21 cellular contexts compared by ENCODE assay signal in the genomic region with DNA sequence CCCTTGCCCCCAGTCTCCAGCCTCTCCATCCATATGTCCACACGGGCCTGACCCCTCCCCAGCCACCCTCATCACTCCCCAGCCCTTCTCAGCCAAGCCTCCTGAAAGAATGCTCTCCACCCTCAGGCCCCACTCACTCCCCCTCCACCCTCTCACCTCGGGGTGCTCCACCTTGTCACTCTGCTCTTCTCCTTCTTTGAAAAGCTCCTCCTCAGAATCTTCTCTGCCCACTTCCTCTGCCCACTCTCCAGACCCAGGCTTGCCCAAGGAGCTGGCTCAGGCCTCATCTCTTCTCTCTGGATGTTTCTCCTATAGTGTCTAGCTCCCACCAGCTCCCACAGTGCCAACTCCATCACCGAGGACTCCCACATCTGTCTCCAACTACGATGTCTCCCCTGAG. TPM values are rescaled to one million over a fixed set of nuclear protein-coding genes. Genes with fewer than 3 reads are reported as not detected.
DNase-seq lines count a peak whose midpoint lies in the region; ATAC-seq and TF ChIP-seq lines count a peak whose summit lies in the region.
"Had no signal": no experiment of that assay in that cellular context is flagged by ENCODE, and none has a peak within 500 bp of the region (broad histone marks: within the 10 kb centered on the region; RNA-seq: fewer than 3 reads in every experiment).

No MANE protein-coding gene starts in this region.

- no peak overlapping the region for H3K27ac ChIP-seq in CD4-positive, alpha-beta T cell (ENCODE audit: low read depth, low read length)

- no peaks in the 10 kb centered on the region for H3K9me3 ChIP-seq in CD4-positive, alpha-beta T cell (ENCODE audit: control insufficient read depth, low read length)
- H3K9me3 ChIP-seq: HAP-1 had no signal

- no peaks in the 10 kb centered on the region for H3K36me3 Mint-ChIP-seq in activated CD4-positive, alpha-beta T cell treated with anti-CD3 and anti-CD28 coated beads, Interleukin-2, amount 10 ng/mL, durations not matched to agents 7 days and 5 days (ENCODE audit: low read depth)
- H3K36me3 Mint-ChIP-seq in CD4-positive, alpha-beta T cell (ENCODE audit: low read depth): no peaks in the 10 kb centered on the region
- no peaks in the 10 kb centered on the region for H3K36me3 Mint-ChIP-seq in activated T-helper 17 cell treated with anti-CD3 and anti-CD28 coated beads, Interleukin-2, amount 50 U/mL, for 72 hours (ENCODE audit: low read depth)
- no peaks in the 10 kb centered on the region for H3K36me3 Mint-ChIP-seq in naive thymus-derived CD8-positive, alpha-beta T cell

- H3K9me3 Mint-ChIP-seq in activated CD4-positive, alpha-beta T cell treated with anti-CD3 and anti-CD28 coated beads, Interleukin-2, amount 10 ng/mL, durations not matched to agents 7 days and 5 days: no peaks in the 10 kb centered on the region
- H3K9me3 Mint-ChIP-seq in CD4-positive, alpha-beta T cell: no peaks in the 10 kb centered on the region
- H3K9me3 Mint-ChIP-seq in activated T-helper 17 cell treated with anti-CD3 and anti-CD28 coated beads, Interleukin-2, amount 50 U/mL, for 72 hours: no peaks in the 10 kb centered on the region
- H3K9me3 Mint-ChIP-seq in naive thymus-derived CD8-positive, alpha-beta T cell: no peaks in the 10 kb centered on the region
- H3K9me3 Mint-ChIP-seq: CD8-positive, alpha-beta memory T cell had no signal

- DNase-seq in activated CD4-positive, alpha-beta T cell treated with anti-CD3 and anti-CD28 coated beads, Interleukin-2, amount 10 ng/mL, durations not matched to agents 7 days and 5 days: no peak
- no peak for DNase-seq in activated CD4-positive, alpha-beta T cell treated with anti-CD3 and anti-CD28 coated beads, Interleukin-2, amount 50 U/mL, for 1 hour
- no peak for DNase-seq in CD4-positive, alpha-beta T cell
- no peak for DNase-seq in naive thymus-derived CD8-positive, alpha-beta T cell
- DNase-seq in NCI-H446 (lab: John Stamatoyannopoulos, UW) (no peak), DMS 273 (lab: John Stamatoyannopoulos, UW; ENCODE audit: unreplicated experiment) (no peak), glomerular visceral epithelial cell (ENCODE audit: extremely low spot score) (no peak)
- DNase-seq: CD8-positive, alpha-beta memory T cell; DMS79 treated with DMSO at 0.1 percent for 48 hours; KBM-7; NCI-H1417 treated with DMSO at 0.1 percent for 48 hours; NCI-H1930; NCI-H2171; NCI-H446 treated with DMSO at 0.1 percent for 48 hours; NK-92 treated with Interleukin-12 subunit alpha and Interleukin-12 subunit beta, amount 100 ng/mL, for 24 hours had no signal

- CTCF ChIA-PET in activated CD4-positive, alpha-beta T cell treated with anti-CD3 and anti-CD28 coated beads, Interleukin-2, amount 10 ng/mL, durations not matched to agents 7 days and 5 days (lab: Charles Lee): interaction anchor here (0.9 to 2.4 kb wide), 4 partner anchors 11 to 76 kb away, joined by 3 to 12 read pairs (median 4); no protein-coding TSS in a partner anchor
- CTCF ChIA-PET in CD4-positive, alpha-beta T cell (lab: Charles Lee): no interaction called here

- TF ChIP-seq CTCF in CD4-positive, alpha-beta T cell (IDR thresholded peaks at IDR 0.05): no peak

- H3K4me1 Mint-ChIP-seq in activated CD4-positive, alpha-beta T cell treated with anti-CD3 and anti-CD28 coated beads, Interleukin-2, amount 10 ng/mL, durations not matched to agents 7 days and 5 days: peaks cover 31% of the 10 kb centered on the region
- H3K4me1 Mint-ChIP-seq in CD4-positive, alpha-beta T cell (ENCODE audit: low read depth): peaks cover 36% of the 10 kb centered on the region
- peaks cover 11% of the 10 kb centered on the region for H3K4me1 Mint-ChIP-seq in activated T-helper 17 cell treated with anti-CD3 and anti-CD28 coated beads, Interleukin-2, amount 50 U/mL, for 72 hours
- peaks cover 24 to 55% (median 42%) of the 10 kb centered on the region in 4 donors for H3K4me1 Mint-ChIP-seq in naive thymus-derived CD8-positive, alpha-beta T cell

- POLR2A ChIA-PET in activated CD4-positive, alpha-beta T cell treated with anti-CD3 and anti-CD28 coated beads, Interleukin-2, amount 10 ng/mL, durations not matched to agents 7 days and 5 days (lab: Charles Lee): no interaction called here
- POLR2A ChIA-PET in CD4-positive, alpha-beta T cell (lab: Charles Lee): no interaction called here
- POLR2A ChIA-PET in naive thymus-derived CD8-positive, alpha-beta T cell (lab: Charles Lee): interaction anchor here (1.0 to 6.9 kb wide), 2 partner anchors 18 to 23 kb away, joined by 7 to 44 read pairs; no protein-coding TSS in a partner anchor

- intact Hi-C loops in CD4-positive, alpha-beta T cell (cut with DNase I, micrococcal nuclease): no loop called here

- H3K27me3 ChIP-seq in CD4-positive, alpha-beta T cell (ENCODE audit: control insufficient read depth, insufficient read depth, low read length): no peaks in the 10 kb centered on the region

- no peak for ATAC-seq in CD4-positive, alpha-beta T cell (ENCODE audit: poor library complexity)
- ATAC-seq in activated T-helper 17 cell treated with anti-CD3 and anti-CD28 coated beads, Interleukin-2, amount 50 U/mL, for 72 hours (replicated peaks): no peak
- no peak for ATAC-seq in naive thymus-derived CD8-positive, alpha-beta T cell

- no peak overlapping the region for H3K4me3 Mint-ChIP-seq in activated CD4-positive, alpha-beta T cell treated with anti-CD3 and anti-CD28 coated beads, Interleukin-2, amount 10 ng/mL, durations not matched to agents 7 days and 5 days
- no peak overlapping the region for H3K4me3 Mint-ChIP-seq in CD4-positive, alpha-beta T cell
- H3K4me3 Mint-ChIP-seq in activated T-helper 17 cell treated with anti-CD3 and anti-CD28 coated beads, Interleukin-2, amount 50 U/mL, for 72 hours: no peak overlapping the region
- H3K4me3 Mint-ChIP-seq in naive thymus-derived CD8-positive, alpha-beta T cell: peak overlapping the region in 8 of 10 donors; percentile 11 to 83 (median 46)

- peak overlapping the region; percentile 77 for H3K27ac Mint-ChIP-seq in activated CD4-positive, alpha-beta T cell treated with anti-CD3 and anti-CD28 coated beads, Interleukin-2, amount 10 ng/mL, durations not matched to agents 7 days and 5 days
- peak overlapping the region; percentile 21 for H3K27ac Mint-ChIP-seq in CD4-positive, alpha-beta T cell
- H3K27ac Mint-ChIP-seq in activated T-helper 17 cell treated with anti-CD3 and anti-CD28 coated beads, Interleukin-2, amount 50 U/mL, for 72 hours: peak overlapping the region; percentile 85
- peak overlapping the region in 9 of 10 donors; percentile 54 to 93 (median 81) for H3K27ac Mint-ChIP-seq in naive thymus-derived CD8-positive, alpha-beta T cell

- no peaks in the 10 kb centered on the region for H3K27me3 Mint-ChIP-seq in activated CD4-positive, alpha-beta T cell treated with anti-CD3 and anti-CD28 coated beads, Interleukin-2, amount 10 ng/mL, durations not matched to agents 7 days and 5 days
- no peaks in the 10 kb centered on the region for H3K27me3 Mint-ChIP-seq in CD4-positive, alpha-beta T cell
- no peaks in the 10 kb centered on the region for H3K27me3 Mint-ChIP-seq in activated T-helper 17 cell treated with anti-CD3 and anti-CD28 coated beads, Interleukin-2, amount 50 U/mL, for 72 hours
- H3K27me3 Mint-ChIP-seq in naive thymus-derived CD8-positive, alpha-beta T cell: no peaks in the 10 kb centered on the region
- H3K27me3 Mint-ChIP-seq: CD8-positive, alpha-beta memory T cell had no signal

RNA-seq across cellular contexts. Expression of a gene that starts 13.9 kb away (rescaled TPM):
- total RNA-seq in activated CD4-positive, alpha-beta T cell treated with anti-CD3 and anti-CD28 coated beads, Interleukin-2, amount 10 ng/mL, durations not matched to agents 7 days and 5 days: not detected
- total RNA-seq in CD4-positive, alpha-beta T cell: under 1 TPM; 0.05 to 0.06 TPM
- under 1 TPM in 1 of 2 donors, not detected in 1; 0.08 TPM for total RNA-seq in activated T-helper 17 cell treated with anti-CD3 and anti-CD28 coated beads, Interleukin-2, amount 50 U/mL, for 72 hours
- total RNA-seq in naive thymus-derived CD8-positive, alpha-beta T cell: under 1 TPM; 0.22 to 0.31 TPM
- polyA plus RNA-seq in naive thymus-derived CD8-positive, alpha-beta T cell: under 1 TPM; 0.07 to 0.22 (median 0.15) TPM
- total RNA-seq: OCI-LY7 had no signal
- polyA plus RNA-seq: CD8-positive, alpha-beta memory T cell had no signal

RNA-seq across cellular contexts. Expression of a gene that starts 22.5 kb away (rescaled TPM):
- 10 to 100 TPM; 27.2 to 29.5 TPM for total RNA-seq in activated CD4-positive, alpha-beta T cell treated with anti-CD3 and anti-CD28 coated beads, Interleukin-2, amount 10 ng/mL, durations not matched to agents 7 days and 5 days
- total RNA-seq in CD4-positive, alpha-beta T cell: 10 to 100 TPM; 22.6 to 24.6 TPM
- 10 to 100 TPM; 50.0 to 50.8 TPM for total RNA-seq in activated T-helper 17 cell treated with anti-CD3 and anti-CD28 coated beads, Interleukin-2, amount 50 U/mL, for 72 hours
- 10 to 100 TPM; 28.3 to 30.4 TPM for total RNA-seq in naive thymus-derived CD8-positive, alpha-beta T cell
- 10 to 100 TPM in 2 of 3 donors, 1 to 10 TPM in 1; 9.9 to 24.8 (median 11.5) TPM for polyA plus RNA-seq in naive thymus-derived CD8-positive, alpha-beta T cell

RNA-seq across cellular contexts. Expression of a gene that starts 27.3 kb away (rescaled TPM):
- not detected for total RNA-seq in activated CD4-positive, alpha-beta T cell treated with anti-CD3 and anti-CD28 coated beads, Interleukin-2, amount 10 ng/mL, durations not matched to agents 7 days and 5 days
- total RNA-seq in CD4-positive, alpha-beta T cell: under 1 TPM; 0.22 to 0.33 TPM
- total RNA-seq in activated T-helper 17 cell treated with anti-CD3 and anti-CD28 coated beads, Interleukin-2, amount 50 U/mL, for 72 hours: under 1 TPM; 0.26 to 0.64 TPM
- not detected for total RNA-seq in naive thymus-derived CD8-positive, alpha-beta T cell
- not detected for polyA plus RNA-seq in naive thymus-derived CD8-positive, alpha-beta T cell
- total RNA-seq: A172; CD8-positive, alpha-beta memory T cell; G401; OCI-LY7; RPMI7951 had no signal
- polyA plus RNA-seq: CD8-positive, alpha-beta memory T cell had no signal

RNA-seq across cellular contexts. Expression of a gene that starts 38.1 kb away (rescaled TPM):
- 10 to 100 TPM; 57.5 to 59.3 TPM for total RNA-seq in activated CD4-positive, alpha-beta T cell treated with anti-CD3 and anti-CD28 coated beads, Interleukin-2, amount 10 ng/mL, durations not matched to agents 7 days and 5 days
- total RNA-seq in CD4-positive, alpha-beta T cell: 10 to 100 TPM; 18.4 to 21.3 TPM
- 10 to 100 TPM; 47.8 to 72.6 TPM for total RNA-seq in activated T-helper 17 cell treated with anti-CD3 and anti-CD28 coated beads, Interleukin-2, amount 50 U/mL, for 72 hours
- total RNA-seq in naive thymus-derived CD8-positive, alpha-beta T cell: 10 to 100 TPM; 44.6 to 53.7 TPM
- polyA plus RNA-seq in naive thymus-derived CD8-positive, alpha-beta T cell: 100 to 1,000 TPM in 2 of 3 donors, 10 to 100 TPM in 1; 99.9 to 115 (median 110) TPM

RNA-seq across cellular contexts. Expression of a gene that starts 44.8 kb away (rescaled TPM):
- total RNA-seq in activated CD4-positive, alpha-beta T cell treated with anti-CD3 and anti-CD28 coated beads, Interleukin-2, amount 10 ng/mL, durations not matched to agents 7 days and 5 days: 100 to 1,000 TPM; 209 to 226 TPM
- total RNA-seq in CD4-positive, alpha-beta T cell: 100 to 1,000 TPM; 156 to 163 TPM
- total RNA-seq in activated T-helper 17 cell treated with anti-CD3 and anti-CD28 coated beads, Interleukin-2, amount 50 U/mL, for 72 hours: 100 to 1,000 TPM in 1 of 2 donors, 10 to 100 TPM in 1; 97.9 to 164 TPM
- total RNA-seq in naive thymus-derived CD8-positive, alpha-beta T cell: 100 to 1,000 TPM; 266 to 275 TPM
- polyA plus RNA-seq in naive thymus-derived CD8-positive, alpha-beta T cell: 10 to 100 TPM; 13.3 to 67.1 (median 20.1) TPM

Comparison
In these comparisons a context has a peak if more than half of its experiments do, and no peak if none do; other contexts are left out.
1. H3K27ac Mint-ChIP-seq: peak in every context shown above with its lines; median percentile 85 in activated T-helper 17 cell treated with anti-CD3 and anti-CD28 coated beads, Interleukin-2, amount 50 U/mL, for 72 hours; 81 in naive thymus-derived CD8-positive, alpha-beta T cell; 77 in activated CD4-positive, alpha-beta T cell treated with anti-CD3 and anti-CD28 coated beads, Interleukin-2, amount 10 ng/mL, durations not matched to agents 7 days and 5 days; 21 in CD4-positive, alpha-beta T cell.
2. H3K4me3 Mint-ChIP-seq: peak in naive thymus-derived CD8-positive, alpha-beta T cell (8 of 10); none in activated CD4-positive, alpha-beta T cell treated with anti-CD3 and anti-CD28 coated beads, Interleukin-2, amount 10 ng/mL, durations not matched to agents 7 days and 5 days (single experiment), CD4-positive, alpha-beta T cell (single experiment) and activated T-helper 17 cell treated with anti-CD3 and anti-CD28 coated beads, Interleukin-2, amount 50 U/mL, for 72 hours (single experiment).